8 cellular contexts compared by ENCODE assay signal in genomic region chr6:30515967-30516753, GRCh38. TPM values are rescaled to one million over a fixed set of nuclear protein-coding genes. Genes with fewer than 3 reads are reported as not detected.
DNase-seq lines count a peak whose midpoint lies in the region; ATAC-seq and TF ChIP-seq lines count a peak whose summit lies in the region.

No MANE protein-coding gene starts in this region.

- H3K9me3 ChIP-seq in BE2C, result no peaks in the 10 kb centered on the region; the same call in 1 of the 2 replicates
- H3K9me3 ChIP-seq in Panc1 (ENCODE audit: control insufficient read depth, insufficient read depth, low read depth, low read length), result no peaks in the 10 kb centered on the region

- CTCF ChIA-PET in Panc1 (lab: Charles Lee), result interaction anchor here (0.6 to 2.3 kb wide), 5 partner anchors 16 to 92 kb away, joined by 3 to 10 read pairs (median 5); no protein-coding TSS in a partner anchor

- in situ Hi-C loops in Panc1 (cut with HindIII; ENCODE audit: low pct_unique_long_range_greater_than_20kb, low sequenced_read_pairs), result no loop called here

- H3K27ac ChIP-seq in Panc1 (ENCODE audit: low read length), result peak overlapping the region; percentile 89

- no peak for TF ChIP-seq CTCF in BE2C (IDR thresholded peaks at IDR 0.05; ENCODE audit: low read depth, low read length)
- no peak for TF ChIP-seq CTCF in Panc1 (IDR thresholded peaks at IDR 0.05)

- peak; percentile 67 for TF ChIP-seq POLR2A in GM19193 (IDR thresholded peaks at IDR 0.05; ENCODE audit: extremely low read depth, insufficient read depth, insufficient read length)

- H3K4me3 Mint-ChIP-seq in activated T-cell treated with anti-CD3 and anti-CD28 coated beads, Interleukin-2, amount 50 U/mL, for 72 hours, result peak overlapping the region; percentile 82

- H3K36me3 Mint-ChIP-seq in activated T-cell treated with anti-CD3 and anti-CD28 coated beads, Interleukin-2, amount 50 U/mL, for 72 hours (ENCODE audit: insufficient read depth in 2 of 2), result peaks cover 6 to 29% of the 10 kb centered on the region in 2 donors

- H3K4me3 ChIP-seq in BE2C (ENCODE audit: low read depth, low read length), result peak overlapping the region; percentile 54
- peak overlapping the region; percentile 62 to 67 for H3K4me3 ChIP-seq in Panc1 (ENCODE audit: low read depth in 2 of 2, low read length in 2 of 2)

- H3K27me3 Mint-ChIP-seq in activated T-cell treated with anti-CD3 and anti-CD28 coated beads, Interleukin-2, amount 50 U/mL, for 72 hours (ENCODE audit: low read depth), result no peaks in the 10 kb centered on the region

- H3K4me1 Mint-ChIP-seq in activated T-cell treated with anti-CD3 and anti-CD28 coated beads, Interleukin-2, amount 50 U/mL, for 72 hours (ENCODE audit: low read depth), result peaks cover 80% of the 10 kb centered on the region

- H3K27me3 ChIP-seq in BE2C, result peaks cover 33% of the 10 kb centered on the region
- H3K27me3 ChIP-seq in Panc1 (ENCODE audit: control insufficient read depth, insufficient read depth, low read length), result no peaks in the 10 kb centered on the region

- ATAC-seq in HG03439 (IDR thresholded peaks at IDR 0.05; ENCODE audit: unreplicated experiment), result peak; percentile 79
- peak; percentile 95 for ATAC-seq in Panc1
- peak; percentile 94 to 95 for ATAC-seq in activated T-cell treated with anti-CD3 and anti-CD28 coated beads, Interleukin-2, amount 50 U/mL, for 72 hours (replicated peaks in 1 of 2)
- ATAC-seq in esophagus mucosa, result peak; percentile 89

- POLR2A ChIA-PET in Panc1 (lab: Charles Lee), result interaction anchor here (0.7 to 1.1 kb wide), 3 partner anchors 12 to 204 kb away, joined by 3 to 11 read pairs (median 5); no protein-coding TSS in a partner anchor

- H3K36me3 ChIP-seq in BE2C, result no peaks in the 10 kb centered on the region
- H3K36me3 ChIP-seq in Panc1 (ENCODE audit: control insufficient read depth, insufficient read depth, low read length), result no peaks in the 10 kb centered on the region

- intact Hi-C loops in Panc1 (cut with micrococcal nuclease; ENCODE audit: unreplicated experiment), result no loop called here

- DNase-seq in BE2C, result peak; percentile 58
- DNase-seq in Panc1 (ENCODE audit: low read depth, low spot score), result peak; percentile 46
- DNase-seq in activated T-cell treated with anti-CD3 and anti-CD28 coated beads, Interleukin-2, amount 50 U/mL, for 72 hours, result peak; percentile 90 to 93
- DNase-seq in mucosa of gallbladder (ENCODE audit: low spot score), result peak; percentile 93
- peak; percentile 81 for DNase-seq in stimulated activated CD8-positive, alpha-beta memory T cell treated with anti-CD3 and anti-CD28 coated beads, Interleukin-4, amount 100 ng/mL, for 24 hours (ENCODE audit: low read depth)

- H3K27ac Mint-ChIP-seq in activated T-cell treated with anti-CD3 and anti-CD28 coated beads, Interleukin-2, amount 50 U/mL, for 72 hours, result peak overlapping the region; percentile 94

- H3K4me1 ChIP-seq in BE2C (no peaks in the 10 kb centered on the region), Panc1 (ENCODE audit: control insufficient read depth, insufficient read depth, low read length) (no peaks in the 10 kb centered on the region)

- peaks cover 3 to 5% of the 10 kb centered on the region in 2 donors for H3K9me3 Mint-ChIP-seq in activated T-cell treated with anti-CD3 and anti-CD28 coated beads, Interleukin-2, amount 50 U/mL, for 72 hours

- TSS peak; percentile 87 for BruUV-seq in Panc1 (replicated peaks; lab: Mats Ljungman, UMichigan)

RNA-seq across cellular contexts. Expression of gene HLA-E, which starts 26.9 kb away (rescaled TPM):
- polyA plus RNA-seq in BE2C (2012; ENCODE audit: insufficient read depth, insufficient read length, low read depth), result 3.1 TPM
- total RNA-seq in Panc1 (2021; ENCODE audit: unreplicated experiment), result 132 TPM
- polyA plus RNA-seq in Panc1 (2012; ENCODE audit: insufficient read length), result 140 TPM
- 100 to 1,000 TPM; 713 to 829 TPM for total RNA-seq in activated T-cell treated with anti-CD3 and anti-CD28 coated beads, Interleukin-2, amount 50 U/mL, for 72 hours
- total RNA-seq in esophagus mucosa, result 190 TPM
- 385 TPM for total RNA-seq in mucosa of gallbladder

RNA-seq across cellular contexts. Expression of gene GNL1, which starts 40.1 kb away (rescaled TPM):
- 92.0 TPM for polyA plus RNA-seq in BE2C (2012; ENCODE audit: insufficient read depth, insufficient read length, low read depth)
- total RNA-seq in Panc1 (2021; ENCODE audit: unreplicated experiment) (90.6 TPM), esophagus mucosa (32.5 TPM), mucosa of gallbladder (68.1 TPM)
- 107 TPM for polyA plus RNA-seq in Panc1 (2012; ENCODE audit: insufficient read length)
- total RNA-seq in activated T-cell treated with anti-CD3 and anti-CD28 coated beads, Interleukin-2, amount 50 U/mL, for 72 hours, result 100 to 1,000 TPM; 114 to 121 TPM

RNA-seq across cellular contexts. Expression of gene PRR3, which starts 40.9 kb away (rescaled TPM):
- polyA plus RNA-seq in BE2C (2012; ENCODE audit: insufficient read depth, insufficient read length, low read depth), result 76.1 TPM
- 16.5 TPM for total RNA-seq in Panc1 (2021; ENCODE audit: unreplicated experiment)
- 14.0 TPM for polyA plus RNA-seq in Panc1 (2012; ENCODE audit: insufficient read length)
- total RNA-seq in activated T-cell treated with anti-CD3 and anti-CD28 coated beads, Interleukin-2, amount 50 U/mL, for 72 hours, result 10 to 100 TPM; 23.0 to 31.8 TPM
- total RNA-seq in esophagus mucosa, result 3.5 TPM
- 8.0 TPM for total RNA-seq in mucosa of gallbladder

RNA-seq across cellular contexts. Expression of gene ABCF1, which starts 55.1 kb away (rescaled TPM):
- polyA plus RNA-seq in BE2C (2012; ENCODE audit: insufficient read depth, insufficient read length, low read depth), result 127 TPM
- total RNA-seq in Panc1 (2021; ENCODE audit: unreplicated experiment), result 94.9 TPM
- 93.5 TPM for polyA plus RNA-seq in Panc1 (2012; ENCODE audit: insufficient read length)
- 10 to 100 TPM; 64.6 to 68.1 TPM for total RNA-seq in activated T-cell treated with anti-CD3 and anti-CD28 coated beads, Interleukin-2, amount 50 U/mL, for 72 hours
- 27.1 TPM for total RNA-seq in esophagus mucosa
- 48.7 TPM for total RNA-seq in mucosa of gallbladder

Comparison
In these comparisons a context has a peak if more than half of its experiments do, and no peak if none do; other contexts are left out.
1. Peak in every context shown above with its lines: DNase-seq, ATAC-seq, H3K4me3 ChIP-seq and H3K27ac ChIP-seq.